ENCODE assay signal across 13 cellular contexts in genomic region chr13:76812971-76813691, GRCh38.
DNase-seq lines count a peak whose midpoint lies in the region; ATAC-seq and TF ChIP-seq lines count a peak whose summit lies in the region.
"Had no signal": no experiment of that assay in that cellular context is flagged by ENCODE, and none has a peak within 500 bp of the region (broad histone marks: within the 10 kb centered on the region; RNA-seq: fewer than 3 reads in every experiment).

No MANE protein-coding gene starts in this region.

- no peak overlapping the region for H3K4me3 Mint-ChIP-seq in mesothelial cell of epicardium

- H3K4me1 ChIP-seq in esophagus squamous epithelium (peaks cover 5 to 18% (median 11%) of the 10 kb centered on the region in 3 donors), left lung (no peaks in the 10 kb centered on the region), suprapubic skin (peaks cover 22% of the 10 kb centered on the region)

- ATAC-seq in left lung (peak; percentile 36), HG02763 (IDR thresholded peaks at IDR 0.05; ENCODE audit: unreplicated experiment) (no peak)

- H3K36me3 ChIP-seq in SK-N-MC (ENCODE audit: insufficient read depth, low read length) (no peaks in the 10 kb centered on the region), esophagus squamous epithelium (no peaks in the 10 kb centered on the region), left lung (no peaks in the 10 kb centered on the region), suprapubic skin (no peaks in the 10 kb centered on the region)

- no peaks in the 10 kb centered on the region for H3K36me3 Mint-ChIP-seq in mesothelial cell of epicardium

- no peak overlapping the region for H3K9ac ChIP-seq in SK-N-MC (ENCODE audit: insufficient read length)

- 62 to 83% methylated on average over 4 of the region's 4 CpGs for WGBS in esophagus squamous epithelium, 2 donors
- 67% methylated on average over 4 of the region's 4 CpGs for WGBS in suprapubic skin

- H3K27me3 ChIP-seq in esophagus squamous epithelium (peaks cover 0 to 3% (median 0%) of the 10 kb centered on the region in 4 donors), left lung (no peaks in the 10 kb centered on the region), suprapubic skin (no peaks in the 10 kb centered on the region)
- H3K27me3 ChIP-seq: testis had no signal

- H3K27me3 Mint-ChIP-seq in mesothelial cell of epicardium (ENCODE audit: low read depth) = peaks cover 49% of the 10 kb centered on the region

- DNase-seq in SK-N-MC (ENCODE audit: low read depth, low spot score) (no peak), esophagus squamous epithelium (lab: John Stamatoyannopoulos, UW) (no peak), left lung (no peak), suprapubic skin (ENCODE audit: low spot score in 2 of 2) (peak; percentile 83 to 85), NCI-H2107 treated with DMSO at 0.1 percent for 48 hours (lab: John Stamatoyannopoulos, UW; ENCODE audit: unreplicated experiment) (no peak), SKM-1 (lab: John Stamatoyannopoulos, UW; ENCODE audit: unreplicated experiment) (no peak), mesothelial cell of epicardium (ENCODE audit: low spot score in 2 of 2, unreplicated experiment in 2 of 2) (no peak)
- DNase-seq: activated CD4-positive, alpha-beta T cell treated with anti-CD3 and anti-CD28 coated beads for 48 hours; activated T-cell treated with anti-CD3 and anti-CD28 coated beads, Interleukin-2, amount 50 U/mL, for 1 hour; NCI-H2081; NCI-H774; testis had no signal

- TF ChIP-seq CTCF in esophagus squamous epithelium (IDR thresholded peaks at IDR 0.05) = no peak
- no peak for TF ChIP-seq CTCF in left lung (IDR thresholded peaks at IDR 0.05)
- no peak for TF ChIP-seq CTCF in suprapubic skin (IDR thresholded peaks at IDR 0.05)
- no peak for TF ChIP-seq CTCF in mesothelial cell of epicardium (IDR thresholded peaks at IDR 0.05; ENCODE audit: unreplicated experiment)

- H3K9me3 ChIP-seq in SK-N-MC (ENCODE audit: low read depth, low read length) = no peaks in the 10 kb centered on the region; the same call in 1 of the 2 replicates
- H3K9me3 ChIP-seq in esophagus squamous epithelium = no peaks in the 10 kb centered on the region
- peaks cover 0 to 14% of the 10 kb centered on the region in 2 donors for H3K9me3 ChIP-seq in left lung
- no peaks in the 10 kb centered on the region for H3K9me3 ChIP-seq in suprapubic skin
- H3K9me3 ChIP-seq: testis had no signal

- peaks cover 3% of the 10 kb centered on the region for H3K4me1 Mint-ChIP-seq in mesothelial cell of epicardium

- intact Hi-C loops in esophagus squamous epithelium (cut with DNase I) = no loop called here
- intact Hi-C loops in left lung (cut with DNase I) = no loop called here

- H3K27ac Mint-ChIP-seq in mesothelial cell of epicardium = no peak overlapping the region

- peaks cover 16% of the 10 kb centered on the region for H3K9me3 Mint-ChIP-seq in mesothelial cell of epicardium

- TF ChIP-seq POLR2A in esophagus squamous epithelium (IDR thresholded peaks at IDR 0.05) (no peak), suprapubic skin (IDR thresholded peaks at IDR 0.05) (no peak)

- TF ChIP-seq EP300 in suprapubic skin (IDR thresholded peaks at IDR 0.05) = no peak

- no peak overlapping the region for H3K4me3 ChIP-seq in SK-N-MC
- no peak overlapping the region for H3K4me3 ChIP-seq in esophagus squamous epithelium
- H3K4me3 ChIP-seq in left lung = no peak overlapping the region
- no peak overlapping the region for H3K4me3 ChIP-seq in suprapubic skin
- H3K4me3 ChIP-seq: testis had no signal

- H3K27ac ChIP-seq in SK-N-MC (peak overlapping the region; percentile 83), esophagus squamous epithelium (peak overlapping the region in 3 of 4 donors; percentile 10 to 58 (median 44)), left lung (no peak overlapping the region), suprapubic skin (peak overlapping the region; percentile 54)
- H3K27ac ChIP-seq: testis had no signal

Comparison
In these comparisons a context has a peak if more than half of its experiments do, and no peak if none do; other contexts are left out.
1. DNase-seq: peak in suprapubic skin (2 of 2); none in SK-N-MC (single experiment), esophagus squamous epithelium (single experiment), left lung (0 of 2), NCI-H2107 treated with DMSO at 0.1 percent for 48 hours (single experiment), SKM-1 (single experiment) and mesothelial cell of epicardium (0 of 2).
2. H3K27ac ChIP-seq: peak in SK-N-MC (single experiment), esophagus squamous epithelium (3 of 4) and suprapubic skin (single experiment); none in left lung (0 of 2).